ENCODE assay signal across 1 cellular context in the genomic region with DNA sequence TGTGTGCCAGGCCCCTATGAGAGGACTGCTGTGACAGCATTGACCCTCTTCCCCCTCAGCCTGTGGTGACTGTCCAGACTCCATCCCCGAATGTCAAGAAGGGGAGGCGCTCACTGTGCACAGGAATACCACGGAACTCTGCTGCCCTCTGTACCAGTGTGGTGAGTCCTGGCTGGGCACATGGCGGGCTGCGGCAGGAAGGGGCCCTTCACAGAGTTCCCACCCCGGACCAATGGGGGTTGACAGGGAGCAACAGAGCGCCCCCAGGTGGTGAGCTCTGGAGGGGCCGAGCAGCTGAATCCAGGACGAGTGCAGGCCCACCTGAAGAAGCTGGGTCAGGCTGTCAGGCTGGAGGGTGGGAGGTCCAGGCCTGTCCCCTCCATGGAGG.
TF ChIP-seq lines count a peak whose summit lies in the region.

No MANE protein-coding gene starts in this region.

TF ChIP-seq in SK-N-SH, 30 proteins besides CTCF, POLR2A, EP300 and RAD21 (continued from another document):
- TF ChIP-seq ZBTB33 (IDR thresholded peaks at IDR 0.05; ENCODE audit: borderline replicate concordance, low read depth) (no peak), FOXJ3 (CRISPR knock-in tag; IDR thresholded peaks at IDR 0.05) (no peak)
- TF ChIP-seq, protein P1, sequence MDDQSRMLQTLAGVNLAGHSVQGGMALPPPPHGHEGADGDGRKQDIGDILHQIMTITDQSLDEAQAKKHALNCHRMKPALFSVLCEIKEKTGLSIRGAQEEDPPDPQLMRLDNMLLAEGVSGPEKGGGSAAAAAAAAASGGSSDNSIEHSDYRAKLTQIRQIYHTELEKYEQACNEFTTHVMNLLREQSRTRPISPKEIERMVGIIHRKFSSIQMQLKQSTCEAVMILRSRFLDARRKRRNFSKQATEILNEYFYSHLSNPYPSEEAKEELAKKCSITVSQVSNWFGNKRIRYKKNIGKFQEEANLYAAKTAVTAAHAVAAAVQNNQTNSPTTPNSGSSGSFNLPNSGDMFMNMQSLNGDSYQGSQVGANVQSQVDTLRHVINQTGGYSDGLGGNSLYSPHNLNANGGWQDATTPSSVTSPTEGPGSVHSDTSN (IDR thresholded peaks at IDR 0.05) = no peak
